9 cellular contexts compared by ENCODE assay signal in the genomic region with DNA sequence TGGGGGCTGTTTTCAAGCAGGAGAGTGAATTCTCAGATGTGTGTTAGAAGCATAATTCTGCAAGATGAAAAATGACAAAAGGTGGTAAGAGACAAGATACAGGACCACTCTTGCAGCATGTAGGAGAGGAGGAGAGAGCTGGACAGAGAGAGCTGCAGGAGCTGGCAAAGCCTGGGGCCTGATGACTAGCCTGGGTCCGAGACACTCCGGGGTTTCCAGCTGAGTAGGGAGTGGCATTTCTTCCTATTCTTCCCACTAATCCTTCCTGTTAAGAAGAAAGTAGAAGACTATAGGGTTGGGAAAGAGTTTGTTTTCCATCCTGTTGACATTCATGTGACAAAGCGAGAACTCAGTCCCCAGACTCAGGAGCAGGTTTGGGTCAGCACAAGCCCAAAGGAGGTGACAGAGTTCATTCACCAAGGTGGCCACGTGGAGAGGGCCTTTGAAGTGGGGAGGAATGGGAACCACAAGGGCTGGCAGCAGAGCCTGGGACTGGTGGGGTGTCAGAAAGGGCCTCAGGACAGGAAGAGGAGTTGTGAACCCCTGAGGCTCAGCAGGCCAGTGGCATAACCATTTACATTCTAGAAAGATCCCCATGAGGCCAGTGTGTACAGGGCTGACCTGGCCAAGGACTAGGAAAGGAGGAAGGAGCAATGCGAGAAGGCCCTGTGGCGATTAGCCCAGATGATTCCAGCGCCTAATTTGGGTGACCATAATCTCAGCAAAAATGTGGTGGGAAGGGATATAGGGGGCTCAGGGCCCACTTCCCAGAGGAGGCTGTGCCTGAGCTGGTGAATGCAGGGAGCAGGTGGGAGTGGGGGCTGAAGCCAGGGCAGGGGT. TPM values are rescaled to one million over a fixed set of nuclear protein-coding genes. Genes with fewer than 3 reads are reported as not detected.
DNase-seq lines count a peak whose midpoint lies in the region; ATAC-seq and TF ChIP-seq lines count a peak whose summit lies in the region.
"Had no signal": no experiment of that assay in that cellular context is flagged by ENCODE, and none has a peak within 500 bp of the region (broad histone marks: within the 10 kb centered on the region; RNA-seq: fewer than 3 reads in every experiment).

No MANE protein-coding gene starts in this region.

- H3K9me3 ChIP-seq in HEK293 (ENCODE audit: control insufficient read depth, insufficient read depth, low read depth, low read length), result no peaks in the 10 kb centered on the region

- H3K4me3 Mint-ChIP-seq in CD14-positive monocyte (no peak overlapping the region), osteocyte (ENCODE audit: unreplicated experiment) (no peak overlapping the region)
- no peak overlapping the region for H3K4me3 Mint-ChIP-seq in effector memory CD8-positive, alpha-beta T cell

- H3K27me3 Mint-ChIP-seq in CD14-positive monocyte (ENCODE audit: low read depth in 3 of 3), result no peaks in the 10 kb centered on the region
- H3K27me3 Mint-ChIP-seq in effector memory CD8-positive, alpha-beta T cell, result no peaks in the 10 kb centered on the region
- no peaks in the 10 kb centered on the region for H3K27me3 Mint-ChIP-seq in osteocyte (ENCODE audit: unreplicated experiment)

- no peak for ATAC-seq in effector memory CD8-positive, alpha-beta T cell (replicated peaks)
- no peak for ATAC-seq in HG03175 (IDR thresholded peaks at IDR 0.05; ENCODE audit: unreplicated experiment)

- no peaks in the 10 kb centered on the region for H3K4me1 ChIP-seq in HEK293 (ENCODE audit: control insufficient read depth, insufficient read depth, low read length)

- H3K9me3 Mint-ChIP-seq in CD14-positive monocyte (no peaks in the 10 kb centered on the region), osteocyte (ENCODE audit: unreplicated experiment) (no peaks in the 10 kb centered on the region)
- H3K9me3 Mint-ChIP-seq in effector memory CD8-positive, alpha-beta T cell, result no peaks in the 10 kb centered on the region

- peak overlapping the region in 4 of 7 donors; percentile 25 to 85 (median 56) for H3K27ac Mint-ChIP-seq in CD14-positive monocyte
- H3K27ac Mint-ChIP-seq in effector memory CD8-positive, alpha-beta T cell, result peak overlapping the region; percentile 59 to 71
- H3K27ac Mint-ChIP-seq in osteocyte (ENCODE audit: unreplicated experiment), result peak overlapping the region; percentile 59

- H3K36me3 ChIP-seq in HEK293 (ENCODE audit: control insufficient read depth in 2 of 2, insufficient read depth in 1 of 2, low read length in 2 of 2), result peaks cover 0 to 20% of the 10 kb centered on the region in 2 experiments; a peak in 1 of 3 replicates

- intact Hi-C loops in CD14-positive monocyte (cut with micrococcal nuclease), result loop anchor here (5.0 to 10.0 kb wide), 6 partner anchors 177 to 670 kb away; a partner anchor contains a TSS

- POLR2A ChIA-PET in HEK293 (lab: Yijun Ruan, JAX), result interaction anchor here (1.0 kb wide), 1 partner anchor 17 kb away, joined by 3 read pairs; a partner anchor contains a TSS

- no peak overlapping the region for H3K4me3 ChIP-seq in HEK293 (ENCODE audit: low read depth, low read length)

- H3K4me1 Mint-ChIP-seq in CD14-positive monocyte, result peaks cover 38% of the 10 kb centered on the region
- H3K4me1 Mint-ChIP-seq in effector memory CD8-positive, alpha-beta T cell (ENCODE audit: low read depth in 2 of 2), result peaks cover 26% of the 10 kb centered on the region in 2 donors
- peaks cover 34% of the 10 kb centered on the region for H3K4me1 Mint-ChIP-seq in osteocyte (ENCODE audit: unreplicated experiment)

- H3K27ac ChIP-seq in HEK293 (ENCODE audit: extremely low read depth, low read depth, low read length), result no peak overlapping the region

- CTCF ChIA-PET in HEK293 (lab: Yijun Ruan, JAX), result interaction anchor here (0.5 kb wide), 1 partner anchor 23 kb away, joined by 3 read pairs; no protein-coding TSS in a partner anchor

- DNase-seq in CD14-positive monocyte (ENCODE audit: low spot score) (no peak), osteocyte (ENCODE audit: extremely low spot score, unreplicated experiment) (no peak), NOMO-1 treated with DMSO at 0.1 percent for 48 hours (lab: John Stamatoyannopoulos, UW; ENCODE audit: unreplicated experiment) (no peak), OCI-M1 (lab: John Stamatoyannopoulos, UW) (no peak), AG20443 (ENCODE audit: low spot score) (no peak)
- no peak for DNase-seq in effector memory CD8-positive, alpha-beta T cell
- DNase-seq: activated CD8-positive, alpha-beta memory T cell treated with anti-CD3 and anti-CD28 coated beads, Interleukin-2, amount 50 U/mL, for 4 hours had no signal

- no peak for TF ChIP-seq CTCF in CD14-positive monocyte (IDR thresholded peaks at IDR 0.05)
- TF ChIP-seq CTCF in HEK293 (tag by site-specific recombination; IDR thresholded peaks at IDR 0.05), result no peak
- TF ChIP-seq CTCF in osteocyte (IDR thresholded peaks at IDR 0.05), result no peak

- H3K36me3 Mint-ChIP-seq in CD14-positive monocyte (peaks cover 16 to 22% of the 10 kb centered on the region in 2 donors), osteocyte (ENCODE audit: unreplicated experiment) (peaks cover 6% of the 10 kb centered on the region)
- H3K36me3 Mint-ChIP-seq in effector memory CD8-positive, alpha-beta T cell (ENCODE audit: insufficient read depth), result peaks cover 72% of the 10 kb centered on the region

TF ChIP-seq in HEK293, 187 proteins besides CTCF, POLR2A, EP300 and RAD21:
- TF ChIP-seq ZNF311 (tag by site-specific recombination; IDR thresholded peaks at IDR 0.05; ENCODE audit: borderline replicate concordance) (no peak), TRIM28 (IDR thresholded peaks at IDR 0.05; ENCODE audit: borderline replicate concordance, low read length) (peak; percentile 87; the same call in 1 of the 2 replicates)

RNA-seq across cellular contexts. Expression of a gene that starts 3.2 kb away (rescaled TPM):
- polyA plus RNA-seq in CD14-positive monocyte, result 1 to 10 TPM; 4.4 to 5.0 TPM
- total RNA-seq in osteocyte, result 10.2 and 11.7 TPM in 2 replicates

RNA-seq across cellular contexts. Expression of a gene that starts 3.2 kb away (rescaled TPM):
- polyA plus RNA-seq in CD14-positive monocyte, result under 1 TPM; 0.08 to 0.33 TPM
- 3.8 and 4.2 TPM in 2 replicates for total RNA-seq in osteocyte

RNA-seq across cellular contexts. Expression of a gene that starts 16.7 kb away (rescaled TPM):
- polyA plus RNA-seq in CD14-positive monocyte, result 10 to 100 TPM; 24.5 to 35.9 TPM
- 74.9 and 81.5 TPM in 2 replicates for total RNA-seq in osteocyte
